8 cellular contexts compared by ENCODE assay signal in genomic region chr14:23469127-23469905, GRCh38. TPM values are rescaled to one million over a fixed set of nuclear protein-coding genes. Genes with fewer than 3 reads are reported as not detected.
A peak's percentile ranks its signal among the peaks of the same experiment; 100 is the strongest.
DNase-seq lines count a peak whose midpoint lies in the region; ATAC-seq and TF ChIP-seq lines count a peak whose summit lies in the region.

Gene NGDN (plus strand): TSS chr14:23469703. CDS start chr14:23469716, 13 bp downstream.

- peak within 1 kb of the TSS; percentile 65 to 90 (median 81) for H3K27ac ChIP-seq in spleen

- peaks cover 33% of the 10 kb centered on the region for H3K36me3 Mint-ChIP-seq in activated B cell treated with CpG ODN at 0.5 μM for 24 hours (ENCODE audit: low read depth)

- no peak within 1 kb of the TSS for H3K27ac Mint-ChIP-seq in activated B cell treated with CpG ODN at 0.5 μM for 24 hours

- POLR2A ChIA-PET in activated B cell treated with CpG ODN at 0.5 μM for 24 hours (lab: Charles Lee), result interaction anchor here (0.6 to 1.5 kb wide), 9 partner anchors 9 to 1782 kb away, joined by 3 to 6 read pairs (median 4); partner anchors contain the start of genes ACIN1, AP1G2, C14orf119 and PABPN1

- peak within 1 kb of the TSS; percentile 83 to 98 (median 96) for H3K4me3 ChIP-seq in spleen

- 0 to 6% (median 5%) methylated on average over 31 to 41 of the region's 41 CpGs for WGBS in spleen, 5 donors

- DNase-seq in AG09319 (ENCODE audit: extremely low read depth, low read depth) (peak; percentile 100), NCI-H226 (peak; percentile 100), activated B cell treated with CpG ODN at 0.5 μM for 24 hours (peak; percentile 80), inferior parietal cortex (ENCODE audit: extremely low spot score) (peak; percentile 100), spleen (peak; percentile 95)
- DNase-seq in central memory CD4-positive, alpha-beta T cell, result peak; percentile 98

- H3K4me1 Mint-ChIP-seq in activated B cell treated with CpG ODN at 0.5 μM for 24 hours, result peaks cover 11% of the 10 kb centered on the region

- H3K27me3 ChIP-seq in spleen (replicated peaks in 1 of 7), result no peaks in the 10 kb centered on the region

- CTCF ChIA-PET in activated B cell treated with CpG ODN at 0.5 μM for 24 hours (lab: Charles Lee), result interaction anchor here (0.7 kb wide), 1 partner anchor 9 kb away, joined by 3 read pairs; no protein-coding TSS in a partner anchor

- H3K4me3 Mint-ChIP-seq in activated B cell treated with CpG ODN at 0.5 μM for 24 hours, result no peak within 1 kb of the TSS

- intact Hi-C loops in activated B cell treated with CpG ODN at 0.5 μM for 24 hours (cut with micrococcal nuclease) (loop anchor here (1.0 to 10.0 kb wide), 12 partner anchors 9 to 973 kb away; partner anchors contain the start of genes ACIN1, AP1G2, C14orf119 and DAD1), spleen (cut with DNase I; ENCODE audit: low total_unique reads) (loop anchor here (10.0 kb wide), 1 partner anchor 145 kb away; the partner anchor contains the start of gene PABPN1)

- H3K9me3 ChIP-seq in spleen, result no peaks in the 10 kb centered on the region

- TF ChIP-seq CTCF in AG09319 (IDR thresholded peaks at IDR 0.05; ENCODE audit: low read depth, low read length), result peak; percentile 80
- no peak for TF ChIP-seq CTCF in activated B cell treated with CpG ODN at 0.5 μM for 24 hours (IDR thresholded peaks at IDR 0.05)
- TF ChIP-seq CTCF in spleen (IDR thresholded peaks at IDR 0.05 in 8 of 11, conservative IDR thresholded peaks at IDR 0.05 in 3 of 11), result peak; percentile 77 to 95 (median 91)

- peak; percentile 61 for TF ChIP-seq POLR2A in GM18951 (IDR thresholded peaks at IDR 0.05; ENCODE audit: extremely low read depth, insufficient read depth, insufficient read length)
- TF ChIP-seq POLR2A in spleen (IDR thresholded peaks at IDR 0.05), result peak in 2 of 3 donors; percentile 18 to 58

- peaks cover 9 to 25% (median 10%) of the 10 kb centered on the region in 6 donors for H3K4me1 ChIP-seq in spleen

- peaks cover 3 to 38% (median 35%) of the 10 kb centered on the region in 6 donors for H3K36me3 ChIP-seq in spleen

- H3K27me3 Mint-ChIP-seq in activated B cell treated with CpG ODN at 0.5 μM for 24 hours, result no peaks in the 10 kb centered on the region

- in situ Hi-C loops in GM18951 (cut with MboI; ENCODE audit: low sequenced_read_pairs, unreplicated experiment), result no loop called here

- H3K9me3 Mint-ChIP-seq in activated B cell treated with CpG ODN at 0.5 μM for 24 hours, result no peaks in the 10 kb centered on the region

- peak; percentile 93 for ATAC-seq in HG03196 (IDR thresholded peaks at IDR 0.05; ENCODE audit: unreplicated experiment)
- peak; percentile 90 for ATAC-seq in activated B cell treated with CpG ODN at 0.5 μM for 24 hours (ENCODE audit: low read depth)

RNA-seq across cellular contexts. Expression of gene NGDN, which starts in this region (rescaled TPM):
- total RNA-seq in activated B cell treated with CpG ODN at 0.5 μM for 24 hours (60.5 and 67.4 TPM in 2 replicates), spleen (10 to 100 TPM; 32.7 to 62.7 (median 40.0) TPM)
- polyA plus RNA-seq in spleen, result 10 to 100 TPM; 39.6 to 48.5 (median 40.6) TPM

Comparison
In these comparisons a context has a peak if more than half of its experiments do, and no peak if none do; other contexts are left out.
1. Peak in every context shown above with its lines: DNase-seq, ATAC-seq, H3K4me3 ChIP-seq and H3K27ac ChIP-seq.